ENCODE assay signal across 11 cellular contexts in genomic region chr9:128093016-128093415, GRCh38. TPM values are rescaled to one million over a fixed set of nuclear protein-coding genes. Genes with fewer than 3 reads are reported as not detected.
DNase-seq lines count a peak whose midpoint lies in the region; ATAC-seq and TF ChIP-seq lines count a peak whose summit lies in the region.
"Had no signal": no experiment of that assay in that cellular context is flagged by ENCODE, and none has a peak within 500 bp of the region (broad histone marks: within the 10 kb centered on the region; RNA-seq: fewer than 3 reads in every experiment).

No MANE protein-coding gene starts in this region.

- no peaks in the 10 kb centered on the region for H3K27me3 Mint-ChIP-seq in naive thymus-derived CD8-positive, alpha-beta T cell

- no peak overlapping the region for H2AK5ac ChIP-seq in neuronal stem cell (ENCODE audit: low read depth, low read length)

- no peak overlapping the region for H4K8ac ChIP-seq in neuronal stem cell (ENCODE audit: low read depth, low read length)

- no peak for DNase-seq in right atrium auricular region (ENCODE audit: low spot score)
- no peak for DNase-seq in cardiac septum (ENCODE audit: low spot score)
- no peak for DNase-seq in mammary epithelial cell
- DNase-seq in naive thymus-derived CD8-positive, alpha-beta T cell = peak in 7 of 10 donors; percentile 44 to 85 (median 60)
- DNase-seq in uterus = no peak
- no peak for DNase-seq in neuronal stem cell (ENCODE audit: low spot score)
- no peak for DNase-seq in NCI-H146 treated with DMSO at 0.1 percent for 48 hours (lab: John Stamatoyannopoulos, UW; ENCODE audit: unreplicated experiment)
- DNase-seq: DMS 273 treated with DMSO at 0.1 percent for 48 hours, RPMI8226 had no signal

- H3K79me2 ChIP-seq in mammary epithelial cell (ENCODE audit: insufficient read depth, low read length) = peaks cover 61% of the 10 kb centered on the region

- ATAC-seq in naive thymus-derived CD8-positive, alpha-beta T cell = peak; percentile 86
- no peak for ATAC-seq in GM19467 (IDR thresholded peaks at IDR 0.05; ENCODE audit: unreplicated experiment)
- ATAC-seq: left lobe of liver had no signal

- CTCF ChIA-PET in mammary epithelial cell (lab: Charles Lee; ENCODE audit: low non-redundant PET) = no interaction called here

- H3K79me1 ChIP-seq in neuronal stem cell (ENCODE audit: low read depth, low read length) = peaks cover 2% of the 10 kb centered on the region

- peak overlapping the region; percentile 50 to 92 (median 84) for H3K4me3 Mint-ChIP-seq in naive thymus-derived CD8-positive, alpha-beta T cell

- TF ChIP-seq POLR2A in uterus (IDR thresholded peaks at IDR 0.05) = no peak

- H3K4me2 ChIP-seq in mammary epithelial cell (ENCODE audit: insufficient read depth, low read depth, low read length) = no peak overlapping the region
- no peak overlapping the region for H3K4me2 ChIP-seq in neuronal stem cell (ENCODE audit: insufficient read depth, low read length, poor library complexity, severe bottlenecking)

- H3K36me3 ChIP-seq in right atrium auricular region = no peaks in the 10 kb centered on the region
- H3K36me3 ChIP-seq in mammary epithelial cell (ENCODE audit: insufficient read depth, low read length) = no peaks in the 10 kb centered on the region
- H3K36me3 ChIP-seq in uterus = no peaks in the 10 kb centered on the region
- H3K36me3 ChIP-seq in neuronal stem cell (replicated peaks in 1 of 2; ENCODE audit: control insufficient read depth in 2 of 2, insufficient read depth in 2 of 2, low read length in 2 of 2) = peaks cover 0 to 2% of the 10 kb centered on the region in 2 donors

- no peak overlapping the region for H3K14ac ChIP-seq in neuronal stem cell (ENCODE audit: low read length)

- no peaks in the 10 kb centered on the region for H3K9me3 ChIP-seq in right atrium auricular region
- H3K9me3 ChIP-seq in mammary epithelial cell (replicated peaks; ENCODE audit: insufficient read depth, low read length) = no peaks in the 10 kb centered on the region
- H3K9me3 ChIP-seq in uterus = no peaks in the 10 kb centered on the region
- no peaks in the 10 kb centered on the region for H3K9me3 ChIP-seq in neuronal stem cell (replicated peaks in 1 of 2; ENCODE audit: control insufficient read depth in 2 of 2, insufficient read depth in 1 of 2, low read depth in 1 of 2, low read length in 2 of 2)

- BruUV-seq in mammary epithelial cell (replicated peaks; lab: Mats Ljungman, UMichigan) = no TSS peak

- POLR2A ChIA-PET in naive thymus-derived CD8-positive, alpha-beta T cell (lab: Charles Lee) = interaction anchor here (0.6 to 5.0 kb wide), 21 partner anchors 10 to 308 kb away, joined by 3 to 54 read pairs (median 5); partner anchors contain the start of genes EEIG1, NAIF1 and SLC25A25

- 71% methylated on average over 4 of the region's 4 CpGs for WGBS in mammary epithelial cell (ENCODE audit: low coverage, missing lambda C conversion rate)
- WGBS in neuronal stem cell (ENCODE audit: extremely low coverage in 2 of 2, insufficient read length in 2 of 2, insufficient replicate concordance in 1 of 2), 2 donors = no CpG with 5 or more reads among the region's 4 CpGs

- no peak overlapping the region for H2BK5ac ChIP-seq in neuronal stem cell (ENCODE audit: low read length)

- peaks cover 0 to 73% of the 10 kb centered on the region in 2 donors for H3K4me1 ChIP-seq in right atrium auricular region
- peaks cover 31% of the 10 kb centered on the region for H3K4me1 ChIP-seq in mammary epithelial cell (ENCODE audit: insufficient read depth, low read length)
- peaks cover 44% of the 10 kb centered on the region in 2 donors for H3K4me1 ChIP-seq in uterus
- H3K4me1 ChIP-seq in neuronal stem cell (ENCODE audit: control insufficient read depth in 2 of 2, insufficient read depth in 1 of 2, low read depth in 1 of 2, low read length in 2 of 2) = peaks cover 23 to 41% of the 10 kb centered on the region in 2 donors

- no peaks in the 10 kb centered on the region for H4K20me1 ChIP-seq in mammary epithelial cell (ENCODE audit: insufficient read depth, low read length)

- no peak overlapping the region for H3K18ac ChIP-seq in neuronal stem cell (ENCODE audit: low read length)

- H3K9me3 Mint-ChIP-seq in naive thymus-derived CD8-positive, alpha-beta T cell = no peaks in the 10 kb centered on the region

- no peak for TF ChIP-seq CTCF in right atrium auricular region (IDR thresholded peaks at IDR 0.05)
- no peak for TF ChIP-seq CTCF in mammary epithelial cell (conservative IDR thresholded peaks at IDR 0.05 in 1 of 2, IDR thresholded peaks at IDR 0.05 in 1 of 2; ENCODE audit: extremely low read depth in 1 of 2, insufficient read depth in 1 of 2, low read depth in 1 of 2, low read length in 2 of 2)
- no peak for TF ChIP-seq CTCF in uterus (IDR thresholded peaks at IDR 0.05)

- peaks cover 39 to 85% (median 77%) of the 10 kb centered on the region in 4 donors for H3K4me1 Mint-ChIP-seq in naive thymus-derived CD8-positive, alpha-beta T cell

- H3K27ac ChIP-seq in right atrium auricular region = peak overlapping the region; percentile 86 to 89
- peak overlapping the region; percentile 98 for H3K27ac ChIP-seq in mammary epithelial cell (ENCODE audit: insufficient read depth, low read depth, low read length)
- peak overlapping the region; percentile 91 to 95 for H3K27ac ChIP-seq in uterus
- no peak overlapping the region for H3K27ac ChIP-seq in neuronal stem cell (replicated peaks; ENCODE audit: low read length)

- H2AFZ ChIP-seq in mammary epithelial cell (ENCODE audit: low read depth, low read length) (no peak overlapping the region), neuronal stem cell (ENCODE audit: low read length) (no peak overlapping the region)

- no peak overlapping the region for H3K4ac ChIP-seq in neuronal stem cell (ENCODE audit: low read length)

- peak overlapping the region; percentile 90 to 99 (median 95) for H3K27ac Mint-ChIP-seq in naive thymus-derived CD8-positive, alpha-beta T cell

- H2BK15ac ChIP-seq in neuronal stem cell (ENCODE audit: low read length) = no peak overlapping the region

- H3K9ac ChIP-seq in mammary epithelial cell (ENCODE audit: insufficient read depth, low read length) (no peak overlapping the region), neuronal stem cell (ENCODE audit: low read depth, low read length, poor library complexity) (no peak overlapping the region)

- dilution Hi-C loops in mammary epithelial cell (cut with HindIII; ENCODE audit: low sequenced_read_pairs) = loop anchor here (5.0 kb wide), 3 partner anchors 51 to 221 kb away; partner anchors contain the start of gene LCN2

- H2BK120ac ChIP-seq in neuronal stem cell (ENCODE audit: low read depth, low read length) = no peak overlapping the region

- peaks cover 0 to 10% (median 3%) of the 10 kb centered on the region in 3 donors for H3K36me3 Mint-ChIP-seq in naive thymus-derived CD8-positive, alpha-beta T cell

- H3K23ac ChIP-seq in neuronal stem cell (ENCODE audit: low read depth, low read length, poor library complexity) = no peak overlapping the region

- no peak overlapping the region for H4K91ac ChIP-seq in neuronal stem cell (ENCODE audit: low read depth, low read length, poor library complexity)

- in situ Hi-C loops in mammary epithelial cell (cut with MboI; ENCODE audit: low sequenced_read_pairs in 2 of 2) = loop anchor here in 1 of 2 donors (5.0 kb wide), 1 partner anchor 156 kb away; the partner anchor contains the start of gene DPM2

- H3K4me3 ChIP-seq in right atrium auricular region (no peak overlapping the region), mammary epithelial cell (replicated peaks in 1 of 3; ENCODE audit: insufficient read depth in 1 of 3, low read depth in 2 of 3, low read length in 3 of 3) (no peak overlapping the region), uterus (no peak overlapping the region), neuronal stem cell (ENCODE audit: low read length in 2 of 2) (no peak overlapping the region)

- H2BK12ac ChIP-seq in neuronal stem cell (ENCODE audit: low read length) = no peak overlapping the region

- intact Hi-C loops in cardiac septum (cut with DNase I) = no loop called here
- intact Hi-C loops in mammary epithelial cell (cut with micrococcal nuclease) = no loop called here
- intact Hi-C loops in uterus (cut with DNase I; ENCODE audit: low total_unique reads) = no loop called here

- H3K27me3 ChIP-seq in right atrium auricular region (no peaks in the 10 kb centered on the region), mammary epithelial cell (ENCODE audit: insufficient read depth, low read length) (no peaks in the 10 kb centered on the region), uterus (no peaks in the 10 kb centered on the region), neuronal stem cell (ENCODE audit: control insufficient read depth in 3 of 3, insufficient read depth in 3 of 3, low read depth in 1 of 3, low read length in 3 of 3) (no peaks in the 10 kb centered on the region)

RNA-seq across cellular contexts. Expression of gene SLC25A25, which starts 25.0 kb away (rescaled TPM):
- 10 to 100 TPM in 1 of 2 donors, 1 to 10 TPM in 1; 8.2 to 11.8 TPM for total RNA-seq in right atrium auricular region
- 5.6 TPM for total RNA-seq in cardiac septum
- total RNA-seq in mammary epithelial cell = 10 to 100 TPM; 10.8 to 12.8 TPM
- 5.0 TPM for polyA plus RNA-seq in mammary epithelial cell
- polyA minus RNA-seq in mammary epithelial cell = 13.0 TPM
- 10 to 100 TPM; 18.6 to 18.9 TPM for total RNA-seq in naive thymus-derived CD8-positive, alpha-beta T cell
- 10 to 100 TPM; 12.1 to 17.8 (median 13.8) TPM for polyA plus RNA-seq in naive thymus-derived CD8-positive, alpha-beta T cell
- 10 to 100 TPM; 14.3 to 49.7 (median 49.0) TPM for total RNA-seq in uterus
- polyA plus RNA-seq in neuronal stem cell (2013, experiment 1 of 2) = 7.8 TPM
- 7.4 TPM for polyA plus RNA-seq in neuronal stem cell (2013, experiment 2 of 2)

RNA-seq across cellular contexts. Expression of gene NAIF1, which starts 25.9 kb away (rescaled TPM):
- 1 to 10 TPM; 5.8 to 8.2 TPM for total RNA-seq in right atrium auricular region
- 6.2 TPM for total RNA-seq in cardiac septum
- 1 to 10 TPM; 6.8 to 9.3 TPM for total RNA-seq in mammary epithelial cell
- 7.6 TPM for polyA plus RNA-seq in mammary epithelial cell
- 5.1 TPM for polyA minus RNA-seq in mammary epithelial cell
- 10 to 100 TPM; 14.3 to 18.3 TPM for total RNA-seq in naive thymus-derived CD8-positive, alpha-beta T cell
- 10 to 100 TPM; 10.1 to 13.3 (median 11.3) TPM for polyA plus RNA-seq in naive thymus-derived CD8-positive, alpha-beta T cell
- 10 to 100 TPM in 2 of 4 donors, 1 to 10 TPM in 2; 3.8 to 27.4 (median 10.6) TPM for total RNA-seq in uterus
- polyA plus RNA-seq in neuronal stem cell (2013, experiment 1 of 2) = 6.9 TPM
- 7.8 TPM for polyA plus RNA-seq in neuronal stem cell (2013, experiment 2 of 2)

RNA-seq across cellular contexts. Expression of gene PTGES2, which starts 34.5 kb away (rescaled TPM):
- total RNA-seq in right atrium auricular region (100 to 1,000 TPM; 114 to 118 TPM), cardiac septum (136 TPM), mammary epithelial cell (10 to 100 TPM; 39.7 to 70.1 TPM), uterus (100 to 1,000 TPM in 1 of 4 donors, 10 to 100 TPM in 3; 21.5 to 173 (median 64.2) TPM)
- polyA plus RNA-seq in mammary epithelial cell = 78.2 TPM
- polyA minus RNA-seq in mammary epithelial cell = 30.4 TPM
- total RNA-seq in naive thymus-derived CD8-positive, alpha-beta T cell = 10 to 100 TPM; 69.2 to 75.6 TPM
- polyA plus RNA-seq in naive thymus-derived CD8-positive, alpha-beta T cell = 10 to 100 TPM; 28.9 to 49.8 (median 33.3) TPM
- 19.0 TPM for polyA plus RNA-seq in neuronal stem cell (2013, experiment 1 of 2)
- polyA plus RNA-seq in neuronal stem cell (2013, experiment 2 of 2) = 21.6 TPM

RNA-seq across cellular contexts. Expression of gene LCN2, which starts 56.2 kb away (rescaled TPM):
- total RNA-seq in right atrium auricular region = not detected
- total RNA-seq in cardiac septum = 2.0 TPM
- total RNA-seq in mammary epithelial cell = 10 to 100 TPM in 1 of 2 donors, 1 to 10 TPM in 1; 6.5 to 20.0 TPM
- 2.1 TPM for polyA plus RNA-seq in mammary epithelial cell
- 9.1 TPM for polyA minus RNA-seq in mammary epithelial cell
- total RNA-seq in naive thymus-derived CD8-positive, alpha-beta T cell = not detected
- polyA plus RNA-seq in naive thymus-derived CD8-positive, alpha-beta T cell = not detected
- total RNA-seq in uterus = 1 to 10 TPM in 1 of 4 donors, under 1 TPM in 1, not detected in 2; 0.98 to 2.6 TPM
- polyA plus RNA-seq in neuronal stem cell (2013, experiment 1 of 2) = 0.08 TPM
- 0.10 TPM for polyA plus RNA-seq in neuronal stem cell (2013, experiment 2 of 2)

Comparison
In these comparisons a context has a peak if more than half of its experiments do, and no peak if none do; other contexts are left out.
1. DNase-seq: peak in naive thymus-derived CD8-positive, alpha-beta T cell (7 of 10); none in right atrium auricular region (single experiment), cardiac septum (single experiment), mammary epithelial cell (single experiment), uterus (0 of 2), neuronal stem cell (single experiment) and NCI-H146 treated with DMSO at 0.1 percent for 48 hours (single experiment).